Comparison of ENCODE assay signal across 19 cellular contexts in the genomic region with DNA sequence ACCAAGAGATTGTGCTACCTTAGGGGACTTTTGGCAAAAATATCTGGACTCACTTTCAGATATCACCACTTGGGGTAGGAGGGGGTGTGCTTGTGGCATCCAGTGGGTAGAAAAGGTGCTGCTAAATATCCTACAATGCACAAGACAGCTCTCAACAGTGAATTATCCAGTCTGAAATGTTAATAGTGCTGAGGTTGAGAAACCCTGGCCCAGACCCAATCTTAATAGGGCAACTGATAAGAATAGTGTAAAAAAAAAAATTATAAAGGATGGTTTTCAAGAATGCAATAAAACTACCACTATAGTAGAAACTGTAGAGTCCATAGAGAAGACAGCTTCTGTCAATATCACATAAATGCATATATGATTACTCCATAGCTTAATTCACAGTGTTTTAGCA.
"Had no signal": no experiment of that assay in that cellular context is flagged by ENCODE, and none has a peak within 500 bp of the region (broad histone marks: within the 10 kb centered on the region; RNA-seq: fewer than 3 reads in every experiment).

No MANE protein-coding gene starts in this region.

- ATAC-seq: gastrocnemius medialis, heart right ventricle, left lung, left ventricle myocardium superior, lower lobe of right lung, mucosa of descending colon had no signal

- H3K36me3 Mint-ChIP-seq: mesothelial cell of epicardium, naive B cell had no signal

- DNase-seq: dermis blood vessel endothelial cell; dorsolateral prefrontal cortex; effector CD4-positive, alpha-beta T cell; effector memory CD4-positive, alpha-beta T cell; foreskin fibroblast; foreskin melanocyte; gastrocnemius medialis; glutamatergic neuron; head of caudate nucleus; heart right ventricle; hippocampal formation; left cardiac atrium; left lung; left ventricle myocardium superior; lower lobe of right lung; mesenchymal stem cell; mucosa of descending colon; naive B cell had no signal

- H3K9me3 Mint-ChIP-seq: mesothelial cell of epicardium had no signal

- H3K27ac Mint-ChIP-seq: mesothelial cell of epicardium, naive B cell had no signal

- H3K4me3 Mint-ChIP-seq: mesothelial cell of epicardium had no signal

- H3K4me1 Mint-ChIP-seq: mesothelial cell of epicardium, naive B cell had no signal
